Comparison of ENCODE assay signal across 16 cellular contexts in the genomic region with DNA sequence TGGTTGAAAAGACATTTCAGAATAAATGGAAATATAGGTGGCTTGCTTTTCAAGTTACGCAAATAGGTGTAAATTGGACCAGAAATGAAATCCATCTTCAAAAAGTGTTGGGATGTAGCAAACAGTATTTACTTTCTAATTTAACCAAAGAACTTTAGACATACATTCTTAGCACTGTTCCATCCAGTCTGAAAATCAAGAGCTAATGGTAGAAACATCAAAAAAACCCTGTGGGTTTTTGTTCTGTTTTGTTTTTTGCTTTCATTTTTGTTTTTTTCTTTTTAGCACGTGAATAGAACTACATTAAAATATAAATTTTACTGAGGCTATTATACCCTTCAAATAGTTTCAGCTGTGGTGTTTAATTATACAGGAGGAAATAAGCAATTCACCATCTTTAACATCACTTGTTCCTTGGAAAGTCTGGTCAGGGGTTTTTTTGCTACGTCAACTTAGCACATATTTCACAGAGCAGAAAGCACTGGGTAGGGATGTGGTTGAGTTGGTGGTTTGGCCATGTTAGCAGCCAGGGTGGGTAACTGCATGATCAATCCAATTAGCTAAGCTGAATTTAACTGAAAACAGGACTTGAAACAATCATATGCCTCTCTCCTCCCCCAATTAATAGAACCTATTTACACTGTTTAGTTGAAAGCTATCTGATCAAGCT.
A peak's percentile ranks its signal among the peaks of the same experiment; 100 is the strongest.
DNase-seq lines count a peak whose midpoint lies in the region; ATAC-seq, FAIRE-seq and TF ChIP-seq lines count a peak whose summit lies in the region.
"Had no signal": no experiment of that assay in that cellular context is flagged by ENCODE, and none has a peak within 500 bp of the region (broad histone marks: within the 10 kb centered on the region; RNA-seq: fewer than 3 reads in every experiment).

No MANE protein-coding gene starts in this region.

- H3K27ac ChIP-seq in pancreas = no peak overlapping the region
- H3K27ac ChIP-seq in tibial nerve = no peak overlapping the region
- H3K27ac ChIP-seq: lower lobe of right lung, testis, WERI-Rb-1 had no signal

- no peak for FAIRE-seq in pancreas (lab: Jason Lieb, UNC)

- WGBS in pancreas, 2 donors = 60 to 73% methylated on average over 3 of the region's 3 CpGs
- 83 to 84% methylated on average over 3 of the region's 3 CpGs for WGBS in tibial nerve, 2 donors

- no peak for TF ChIP-seq POLR2A in tibial nerve (IDR thresholded peaks at IDR 0.05)

- H3K9me3 ChIP-seq in pancreas = no peaks in the 10 kb centered on the region
- peaks cover 0 to 9% (median 2%) of the 10 kb centered on the region in 4 donors for H3K9me3 ChIP-seq in tibial nerve
- H3K9me3 ChIP-seq: testis had no signal

- intact Hi-C loops in activated T-helper 1 cell treated with anti-CD3 and anti-CD28 coated beads, Interleukin-12 subunit alpha, Interleukin-12 subunit beta, Interleukin-2, Interleukin-4 antibody, amounts not matched to agents 30 ng/mL and 10 ng/mL and 1 ng/mL, durations not matched to agents 14 hours and 24 hours and 36 hours (cut with micrococcal nuclease) = no loop called here
- intact Hi-C loops in pancreas (cut with DNase I) = no loop called here

- peaks cover 8% of the 10 kb centered on the region for H3K27me3 Mint-ChIP-seq in activated T-helper 1 cell treated with anti-CD3 and anti-CD28 coated beads, Interleukin-12 subunit alpha, Interleukin-12 subunit beta, Interleukin-2, Interleukin-4 antibody, amounts not matched to agents 30 ng/mL and 10 ng/mL and 1 ng/mL, durations not matched to agents 14 hours and 24 hours and 36 hours (ENCODE audit: insufficient read depth)

- H3K36me3 ChIP-seq in pancreas (no peaks in the 10 kb centered on the region), tibial nerve (no peaks in the 10 kb centered on the region)
- H3K36me3 ChIP-seq: lower lobe of right lung, WERI-Rb-1 had no signal

- peaks cover 23% of the 10 kb centered on the region for H3K4me1 Mint-ChIP-seq in activated T-helper 1 cell treated with anti-CD3 and anti-CD28 coated beads, Interleukin-12 subunit alpha, Interleukin-12 subunit beta, Interleukin-2, Interleukin-4 antibody, amounts not matched to agents 30 ng/mL and 10 ng/mL and 1 ng/mL, durations not matched to agents 14 hours and 24 hours and 36 hours (ENCODE audit: low read depth)

- H3K36me3 Mint-ChIP-seq in activated T-helper 1 cell treated with anti-CD3 and anti-CD28 coated beads, Interleukin-12 subunit alpha, Interleukin-12 subunit beta, Interleukin-2, Interleukin-4 antibody, amounts not matched to agents 30 ng/mL and 10 ng/mL and 1 ng/mL, durations not matched to agents 14 hours and 24 hours and 36 hours (ENCODE audit: low read depth) = no peaks in the 10 kb centered on the region

- H3K27me3 ChIP-seq in pancreas = peaks cover 0 to 3% (median 0%) of the 10 kb centered on the region in 4 donors
- no peaks in the 10 kb centered on the region for H3K27me3 ChIP-seq in tibial nerve
- H3K27me3 ChIP-seq: testis had no signal

- TF ChIP-seq CTCF in pancreas (IDR thresholded peaks at IDR 0.05) = no peak
- no peak for TF ChIP-seq CTCF in tibial nerve (IDR thresholded peaks at IDR 0.05)

- DNase-seq in activated T-helper 1 cell treated with anti-CD3 and anti-CD28 coated beads, Interleukin-12 subunit alpha, Interleukin-12 subunit beta, Interleukin-2, Interleukin-4 antibody, amounts not matched to agents 30 ng/mL and 10 ng/mL and 1 ng/mL, durations not matched to agents 14 hours and 24 hours and 36 hours (ENCODE audit: low spot score) = peak; percentile 28
- DNase-seq in pancreas (no peak), tibial nerve (ENCODE audit: low spot score in 2 of 2) (no peak), SK-N-DZ (ENCODE audit: low spot score) (no peak)
- DNase-seq: Calu3; effector CD4-positive, alpha-beta T cell; Kasumi-1; lower lobe of right lung; NCI-H446 treated with DMSO at 0.1 percent for 48 hours; SHP77; stimulated activated CD4-positive, alpha-beta T cell treated with anti-CD3 and anti-CD28 coated beads, Interleukin-4, amount 100 ng/mL, for 24 hours; testis; WERI-Rb-1 had no signal

- H3K9me3 Mint-ChIP-seq in activated T-helper 1 cell treated with anti-CD3 and anti-CD28 coated beads, Interleukin-12 subunit alpha, Interleukin-12 subunit beta, Interleukin-2, Interleukin-4 antibody, amounts not matched to agents 30 ng/mL and 10 ng/mL and 1 ng/mL, durations not matched to agents 14 hours and 24 hours and 36 hours = peaks cover 6% of the 10 kb centered on the region

- no peak overlapping the region for H3K4me3 Mint-ChIP-seq in activated T-helper 1 cell treated with anti-CD3 and anti-CD28 coated beads, Interleukin-12 subunit alpha, Interleukin-12 subunit beta, Interleukin-2, Interleukin-4 antibody, amounts not matched to agents 30 ng/mL and 10 ng/mL and 1 ng/mL, durations not matched to agents 14 hours and 24 hours and 36 hours

- ATAC-seq in GM18517 (IDR thresholded peaks at IDR 0.05; ENCODE audit: unreplicated experiment) = peak; percentile 53
- peak; percentile 88 for ATAC-seq in GM19395 (IDR thresholded peaks at IDR 0.05; ENCODE audit: unreplicated experiment)
- peak; percentile 65 for ATAC-seq in HG03045 (IDR thresholded peaks at IDR 0.05; ENCODE audit: unreplicated experiment)
- ATAC-seq in pancreas = no peak
- ATAC-seq: lower lobe of right lung had no signal

- H3K4me1 ChIP-seq in pancreas (no peaks in the 10 kb centered on the region), tibial nerve (no peaks in the 10 kb centered on the region)
- H3K4me1 ChIP-seq: lower lobe of right lung, testis had no signal

- TF ChIP-seq EP300 in tibial nerve (IDR thresholded peaks at IDR 0.05) = no peak

- H3K27ac Mint-ChIP-seq in activated T-helper 1 cell treated with anti-CD3 and anti-CD28 coated beads, Interleukin-12 subunit alpha, Interleukin-12 subunit beta, Interleukin-2, Interleukin-4 antibody, amounts not matched to agents 30 ng/mL and 10 ng/mL and 1 ng/mL, durations not matched to agents 14 hours and 24 hours and 36 hours = no peak overlapping the region

- no peak overlapping the region for H3K4me3 ChIP-seq in pancreas
- no peak overlapping the region for H3K4me3 ChIP-seq in tibial nerve
- H3K4me3 ChIP-seq: lower lobe of right lung, testis had no signal

Comparison
In these comparisons a context has a peak if more than half of its experiments do, and no peak if none do; other contexts are left out.
1. ATAC-seq: peak in GM18517 (single experiment), GM19395 (single experiment) and HG03045 (single experiment); none in pancreas (0 of 4).